In the genomic region with DNA sequence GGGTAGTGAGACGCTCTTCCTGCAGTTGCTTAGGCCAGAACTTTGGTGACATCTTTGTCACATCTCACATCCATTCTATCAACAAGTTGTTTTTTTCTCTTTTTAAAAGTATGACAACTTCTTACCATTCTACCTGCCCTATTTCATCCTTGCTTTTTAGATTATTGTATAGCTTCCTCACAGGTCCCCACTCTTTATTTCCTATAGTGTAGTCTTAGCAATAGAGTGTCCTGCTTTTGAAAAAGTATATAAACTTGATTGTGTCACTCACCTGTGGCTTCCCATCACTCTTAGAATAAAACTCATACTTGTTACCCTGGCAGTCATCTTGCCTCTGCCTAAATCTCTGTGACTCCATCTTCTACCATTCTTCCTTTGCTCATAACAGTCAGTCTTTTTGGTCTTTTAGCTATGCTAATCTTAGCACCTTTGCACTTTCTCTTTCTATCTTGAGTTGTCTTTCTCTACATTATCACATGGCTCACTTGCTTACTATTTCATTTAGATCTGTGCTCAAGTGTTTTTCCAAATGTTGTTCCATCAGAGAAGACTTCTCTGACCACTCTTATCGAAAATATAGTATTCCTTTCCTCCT, we compare ENCODE assay signal across 17 cellular contexts. TPM values are rescaled to one million over a fixed set of nuclear protein-coding genes. Genes with fewer than 3 reads are reported as not detected.
DNase-seq lines count a peak whose midpoint lies in the region; ATAC-seq, FAIRE-seq and TF ChIP-seq lines count a peak whose summit lies in the region.
"Had no signal": no experiment of that assay in that cellular context is flagged by ENCODE, and none has a peak within 500 bp of the region (broad histone marks: within the 10 kb centered on the region; RNA-seq: fewer than 3 reads in every experiment).

No MANE protein-coding gene starts in this region.

- H3K4me1 ChIP-seq in kidney (ENCODE audit: control insufficient read depth in 1 of 2, insufficient read depth in 1 of 2, low read depth in 1 of 2, low read length in 2 of 2) (no peaks in the 10 kb centered on the region), mesenchymal stem cell (ENCODE audit: control insufficient read depth, insufficient read depth, low read depth, low read length) (peaks cover 3% of the 10 kb centered on the region)

- no peak overlapping the region for H3K4me3 Mint-ChIP-seq in activated CD4-positive, alpha-beta memory T cell treated with anti-CD3 and anti-CD28 coated beads for 36 hours
- no peak overlapping the region for H3K4me3 Mint-ChIP-seq in activated CD4-positive, alpha-beta memory T cell treated with anti-CD3 and anti-CD28 coated beads, Interleukin-2, amount 10 ng/mL, durations not matched to agents 7 days and 5 days
- H3K4me3 Mint-ChIP-seq in central memory CD8-positive, alpha-beta T cell: no peak overlapping the region
- H3K4me3 Mint-ChIP-seq: dendritic cell treated with granulocyte-macrophage colony-stimulating factor and Interleukin-4, amounts not matched to agents 40 ng/mL and 50 ng/mL, for 4 days had no signal

- ATAC-seq in GM21381 (IDR thresholded peaks at IDR 0.05; ENCODE audit: unreplicated experiment) (peak; percentile 71), HG02973 (IDR thresholded peaks at IDR 0.05; ENCODE audit: unreplicated experiment) (peak; percentile 75)
- no peak for ATAC-seq in central memory CD8-positive, alpha-beta T cell (replicated peaks; ENCODE audit: extremely low read depth, poor library complexity, severe bottlenecking)

- TF ChIP-seq CTCF in kidney (IDR thresholded peaks at IDR 0.05; ENCODE audit: borderline replicate concordance, extremely low read depth, insufficient read depth): no peak

- POLR2A ChIA-PET in activated CD4-positive, alpha-beta memory T cell treated with anti-CD3 and anti-CD28 coated beads for 36 hours (lab: Charles Lee): no interaction called here
- POLR2A ChIA-PET in activated CD4-positive, alpha-beta memory T cell treated with anti-CD3 and anti-CD28 coated beads, Interleukin-2, amount 10 ng/mL, durations not matched to agents 7 days and 5 days (lab: Charles Lee): interaction anchor here (1.0 kb wide), 1 partner anchor 8 kb away, joined by 4 read pairs; no protein-coding TSS in a partner anchor

- H3K36me3 Mint-ChIP-seq in activated CD4-positive, alpha-beta memory T cell treated with anti-CD3 and anti-CD28 coated beads for 36 hours: peaks cover 34% of the 10 kb centered on the region
- peaks cover 59% of the 10 kb centered on the region for H3K36me3 Mint-ChIP-seq in activated CD4-positive, alpha-beta memory T cell treated with anti-CD3 and anti-CD28 coated beads, Interleukin-2, amount 10 ng/mL, durations not matched to agents 7 days and 5 days (ENCODE audit: low read depth)
- H3K36me3 Mint-ChIP-seq in central memory CD8-positive, alpha-beta T cell (ENCODE audit: insufficient read depth): peaks cover 59% of the 10 kb centered on the region

- H4K91ac ChIP-seq in mesenchymal stem cell (ENCODE audit: low read length): no peak overlapping the region

- H3K9ac ChIP-seq in kidney (ENCODE audit: low read length in 2 of 2): no peak overlapping the region
- no peak overlapping the region for H3K9ac ChIP-seq in mesenchymal stem cell (ENCODE audit: low read length)

- H2BK5ac ChIP-seq in mesenchymal stem cell (ENCODE audit: low read depth, low read length, poor library complexity, severe bottlenecking): no peak overlapping the region

- H3K27me3 Mint-ChIP-seq in activated CD4-positive, alpha-beta memory T cell treated with anti-CD3 and anti-CD28 coated beads for 36 hours: no peaks in the 10 kb centered on the region
- H3K27me3 Mint-ChIP-seq in activated CD4-positive, alpha-beta memory T cell treated with anti-CD3 and anti-CD28 coated beads, Interleukin-2, amount 10 ng/mL, durations not matched to agents 7 days and 5 days: no peaks in the 10 kb centered on the region
- no peaks in the 10 kb centered on the region for H3K27me3 Mint-ChIP-seq in central memory CD8-positive, alpha-beta T cell
- H3K27me3 Mint-ChIP-seq: dendritic cell treated with granulocyte-macrophage colony-stimulating factor and Interleukin-4, amounts not matched to agents 40 ng/mL and 50 ng/mL, for 4 days had no signal

- no peak for FAIRE-seq in kidney (lab: Jason Lieb, UNC)
- FAIRE-seq: astrocyte, H1 had no signal

- H3K9me3 ChIP-seq in kidney (ENCODE audit: control insufficient read depth in 1 of 2, low read length in 2 of 2): no peaks in the 10 kb centered on the region
- no peaks in the 10 kb centered on the region for H3K9me3 ChIP-seq in mesenchymal stem cell (ENCODE audit: control insufficient read depth, low read length)
- H3K9me3 ChIP-seq: tibial artery had no signal

- no peaks in the 10 kb centered on the region for H3K27me3 ChIP-seq in mesenchymal stem cell (ENCODE audit: control insufficient read depth in 1 of 2, insufficient read depth in 1 of 2, low read length in 2 of 2)
- H3K27me3 ChIP-seq: hepatocyte, tibial artery had no signal

- H3K27ac ChIP-seq in kidney (ENCODE audit: low read depth in 2 of 2, low read length in 2 of 2) (no peak overlapping the region), mesenchymal stem cell (ENCODE audit: low read length, poor library complexity, severe bottlenecking) (no peak overlapping the region)
- H3K27ac ChIP-seq: hepatocyte, tibial artery had no signal

- no peak overlapping the region for H2AK5ac ChIP-seq in mesenchymal stem cell (ENCODE audit: low read length, severe bottlenecking)

- 98% methylated on average over 2 of the region's 2 CpGs for WGBS in mesenchymal stem cell

- peaks cover 37% of the 10 kb centered on the region for H3K4me1 Mint-ChIP-seq in activated CD4-positive, alpha-beta memory T cell treated with anti-CD3 and anti-CD28 coated beads for 36 hours (ENCODE audit: low read depth)
- H3K4me1 Mint-ChIP-seq in activated CD4-positive, alpha-beta memory T cell treated with anti-CD3 and anti-CD28 coated beads, Interleukin-2, amount 10 ng/mL, durations not matched to agents 7 days and 5 days: peaks cover 29% of the 10 kb centered on the region
- peaks cover 28% of the 10 kb centered on the region for H3K4me1 Mint-ChIP-seq in central memory CD8-positive, alpha-beta T cell

- no peak overlapping the region for H3K14ac ChIP-seq in mesenchymal stem cell (ENCODE audit: low read length in 2 of 2)

- H2BK15ac ChIP-seq in mesenchymal stem cell (ENCODE audit: low read depth, poor library complexity, severe bottlenecking): no peak overlapping the region

- no peak overlapping the region for H3K4me2 ChIP-seq in mesenchymal stem cell (ENCODE audit: low read length, poor library complexity, severe bottlenecking)
- H3K4me2 ChIP-seq: hepatocyte had no signal

- no peak overlapping the region for H3K4ac ChIP-seq in mesenchymal stem cell (ENCODE audit: low read depth in 1 of 2, low read length in 2 of 2)

- H3K4me3 ChIP-seq in kidney (ENCODE audit: low read length in 2 of 2): no peak overlapping the region
- no peak overlapping the region for H3K4me3 ChIP-seq in mesenchymal stem cell (ENCODE audit: insufficient read depth in 1 of 2, low read depth in 1 of 2, low read length in 2 of 2)
- H3K4me3 ChIP-seq: hepatocyte, tibial artery had no signal

- H3K23ac ChIP-seq in mesenchymal stem cell (ENCODE audit: low read length in 2 of 2): no peak overlapping the region

- H4K8ac ChIP-seq in mesenchymal stem cell (ENCODE audit: low read length): no peak overlapping the region

- H3K36me3 ChIP-seq in kidney (ENCODE audit: control insufficient read depth in 1 of 2, insufficient read depth in 2 of 2, low read length in 2 of 2): peaks cover 17 to 36% of the 10 kb centered on the region in 2 donors
- peaks cover 11 to 81% of the 10 kb centered on the region in 2 experiments for H3K36me3 ChIP-seq in mesenchymal stem cell (ENCODE audit: control insufficient read depth in 1 of 2, insufficient read depth in 2 of 2, low read depth in 1 of 2, low read length in 2 of 2)

- intact Hi-C loops in activated CD4-positive, alpha-beta memory T cell treated with anti-CD3 and anti-CD28 coated beads for 36 hours (cut with micrococcal nuclease): no loop called here
- intact Hi-C loops in kidney (cut with DNase I): no loop called here

- no peak for DNase-seq in activated CD4-positive, alpha-beta memory T cell treated with anti-CD3 and anti-CD28 coated beads for 36 hours
- no peak for DNase-seq in activated CD4-positive, alpha-beta memory T cell treated with anti-CD3 and anti-CD28 coated beads, Interleukin-2, amount 10 ng/mL, durations not matched to agents 7 days and 5 days
- DNase-seq in central memory CD8-positive, alpha-beta T cell (ENCODE audit: low spot score in 2 of 2): no peak
- DNase-seq in EL (no peak), kidney (no peak), mesenchymal stem cell (no peak)
- DNase-seq: IMR-90; NCI-H1092 treated with DMSO at 0.1 percent for 48 hours; NCI-H226; stimulated activated CD4-positive, alpha-beta T cell treated with anti-CD3 and anti-CD28 coated beads, Interleukin-15, amount 100 ng/mL, for 24 hours; tibial artery had no signal

- peaks cover 7% of the 10 kb centered on the region for H3K79me1 ChIP-seq in mesenchymal stem cell (replicated peaks; ENCODE audit: low read length, poor library complexity, severe bottlenecking)

- no peak overlapping the region for H2AFZ ChIP-seq in mesenchymal stem cell (ENCODE audit: low read depth, low read length)
- H2AFZ ChIP-seq: hepatocyte had no signal

- no peaks in the 10 kb centered on the region for H3K9me3 Mint-ChIP-seq in activated CD4-positive, alpha-beta memory T cell treated with anti-CD3 and anti-CD28 coated beads for 36 hours
- H3K9me3 Mint-ChIP-seq in activated CD4-positive, alpha-beta memory T cell treated with anti-CD3 and anti-CD28 coated beads, Interleukin-2, amount 10 ng/mL, durations not matched to agents 7 days and 5 days: no peaks in the 10 kb centered on the region
- H3K9me3 Mint-ChIP-seq in central memory CD8-positive, alpha-beta T cell: no peaks in the 10 kb centered on the region
- H3K9me3 Mint-ChIP-seq: dendritic cell treated with granulocyte-macrophage colony-stimulating factor and Interleukin-4, amounts not matched to agents 40 ng/mL and 50 ng/mL, for 4 days had no signal

- peak overlapping the region; percentile 2 for H3K27ac Mint-ChIP-seq in activated CD4-positive, alpha-beta memory T cell treated with anti-CD3 and anti-CD28 coated beads for 36 hours
- H3K27ac Mint-ChIP-seq in activated CD4-positive, alpha-beta memory T cell treated with anti-CD3 and anti-CD28 coated beads, Interleukin-2, amount 10 ng/mL, durations not matched to agents 7 days and 5 days: no peak overlapping the region
- H3K27ac Mint-ChIP-seq in central memory CD8-positive, alpha-beta T cell (ENCODE audit: low read depth): peak overlapping the region; percentile 36
- H3K27ac Mint-ChIP-seq: dendritic cell treated with granulocyte-macrophage colony-stimulating factor and Interleukin-4, amounts not matched to agents 40 ng/mL and 50 ng/mL, for 4 days had no signal

- H3K18ac ChIP-seq in mesenchymal stem cell (ENCODE audit: low read depth in 1 of 2, low read length in 2 of 2): no peak overlapping the region

- CTCF ChIA-PET in activated CD4-positive, alpha-beta memory T cell treated with anti-CD3 and anti-CD28 coated beads for 36 hours (lab: Charles Lee): interaction anchor here (0.6 kb wide), 1 partner anchor 20 kb away, joined by 3 read pairs; no protein-coding TSS in a partner anchor
- CTCF ChIA-PET in activated CD4-positive, alpha-beta memory T cell treated with anti-CD3 and anti-CD28 coated beads, Interleukin-2, amount 10 ng/mL, durations not matched to agents 7 days and 5 days (lab: Charles Lee): no interaction called here

- no peak overlapping the region for H2BK12ac ChIP-seq in mesenchymal stem cell (ENCODE audit: low read length in 2 of 2)

- H2BK120ac ChIP-seq in mesenchymal stem cell (ENCODE audit: low read depth, low read length): no peak overlapping the region

RNA-seq across cellular contexts. Expression of gene CDC73, which starts 9.5 kb away (rescaled TPM):
- 10 to 100 TPM; 47.9 to 49.3 TPM for total RNA-seq in activated CD4-positive, alpha-beta memory T cell treated with anti-CD3 and anti-CD28 coated beads for 36 hours
- 10 to 100 TPM; 62.0 to 64.9 TPM for total RNA-seq in activated CD4-positive, alpha-beta memory T cell treated with anti-CD3 and anti-CD28 coated beads, Interleukin-2, amount 10 ng/mL, durations not matched to agents 7 days and 5 days
- total RNA-seq in kidney: 73.1 TPM
- polyA plus RNA-seq in kidney (ENCODE audit: insufficient read depth, low read depth, low replicate concordance): 11.4 TPM
- polyA plus RNA-seq in mesenchymal stem cell (2013, experiment 1 of 2): 24.8 TPM
- polyA plus RNA-seq in mesenchymal stem cell (2013, experiment 2 of 2): 25.1 TPM

RNA-seq across cellular contexts. Expression of gene GLRX2, which starts 26.1 kb away (rescaled TPM):
- 10 to 100 TPM; 25.4 to 25.8 TPM for total RNA-seq in activated CD4-positive, alpha-beta memory T cell treated with anti-CD3 and anti-CD28 coated beads for 36 hours
- total RNA-seq in activated CD4-positive, alpha-beta memory T cell treated with anti-CD3 and anti-CD28 coated beads, Interleukin-2, amount 10 ng/mL, durations not matched to agents 7 days and 5 days: 10 to 100 TPM; 16.1 to 18.0 TPM
- total RNA-seq in kidney: 15.6 TPM
- polyA plus RNA-seq in kidney (ENCODE audit: insufficient read depth, low read depth, low replicate concordance): 25.3 TPM
- polyA plus RNA-seq in mesenchymal stem cell (2013, experiment 1 of 2): 28.8 TPM
- 29.9 TPM for polyA plus RNA-seq in mesenchymal stem cell (2013, experiment 2 of 2)

RNA-seq across cellular contexts. Expression of gene B3GALT2, which starts 55.0 kb away (rescaled TPM):
- total RNA-seq in activated CD4-positive, alpha-beta memory T cell treated with anti-CD3 and anti-CD28 coated beads for 36 hours: under 1 TPM; 0.07 to 0.14 TPM
- total RNA-seq in activated CD4-positive, alpha-beta memory T cell treated with anti-CD3 and anti-CD28 coated beads, Interleukin-2, amount 10 ng/mL, durations not matched to agents 7 days and 5 days: 1 to 10 TPM; 4.1 to 4.3 TPM
- 0.25 TPM for total RNA-seq in kidney
- polyA plus RNA-seq in kidney (ENCODE audit: insufficient read depth, low read depth, low replicate concordance): 2.2 TPM
- 1.2 TPM for polyA plus RNA-seq in mesenchymal stem cell (2013, experiment 1 of 2)
- 1.2 TPM for polyA plus RNA-seq in mesenchymal stem cell (2013, experiment 2 of 2)
- total RNA-seq: H1 had no signal
- polyA plus RNA-seq: H1 had no signal
